Comparison of ENCODE assay signal across 11 cellular contexts in the genomic region with DNA sequence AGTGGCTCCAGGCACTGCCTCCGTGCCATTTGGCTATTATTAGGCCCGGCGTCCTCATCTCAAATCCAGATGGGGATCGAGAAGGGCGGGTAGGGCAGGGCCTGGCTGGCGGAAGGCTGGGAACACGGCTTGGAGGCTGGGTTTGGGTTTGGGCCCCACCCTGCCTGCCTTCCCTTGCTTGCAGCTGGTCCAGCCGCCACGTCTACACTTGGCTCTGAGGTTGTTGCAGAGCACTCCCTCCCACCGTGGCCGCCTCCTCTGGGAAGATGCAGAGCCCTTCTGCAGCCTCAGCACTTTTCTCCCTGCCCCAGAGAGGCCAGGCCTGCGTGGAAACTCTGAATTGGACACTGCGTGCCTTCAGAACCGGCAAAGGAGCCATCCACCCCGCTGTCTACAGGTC. TPM values are rescaled to one million over a fixed set of nuclear protein-coding genes. Genes with fewer than 3 reads are reported as not detected.
DNase-seq lines count a peak whose midpoint lies in the region; ATAC-seq and TF ChIP-seq lines count a peak whose summit lies in the region.
"Had no signal": no experiment of that assay in that cellular context is flagged by ENCODE, and none has a peak within 500 bp of the region (broad histone marks: within the 10 kb centered on the region; RNA-seq: fewer than 3 reads in every experiment).

No MANE protein-coding gene starts in this region.

- H3K9me3 ChIP-seq in right cardiac atrium (ENCODE audit: control insufficient read depth, low read length) (no peaks in the 10 kb centered on the region), psoas muscle (no peaks in the 10 kb centered on the region)

- H3K4me3 ChIP-seq in right cardiac atrium (ENCODE audit: low read length) (no peak overlapping the region), psoas muscle (no peak overlapping the region)

- TF ChIP-seq CTCF in psoas muscle (IDR thresholded peaks at IDR 0.05) (no peak), HFFc6 (IDR thresholded peaks at IDR 0.05) (no peak)

- no peaks in the 10 kb centered on the region for H3K36me3 Mint-ChIP-seq in HFFc6 (ENCODE audit: low read depth)
- H3K36me3 Mint-ChIP-seq: activated CD8-positive, alpha-beta memory T cell treated with anti-CD3 and anti-CD28 coated beads, Interleukin-2, amount 10 ng/mL, durations not matched to agents 7 days and 5 days had no signal

- 41% methylated on average over 15 of the region's 15 CpGs for WGBS in right cardiac atrium
- WGBS in psoas muscle, 3 donors, result 28 to 39% (median 30%) methylated on average over 14 to 15 of the region's 15 CpGs

- no peaks in the 10 kb centered on the region for H3K9me3 Mint-ChIP-seq in HFFc6

- peaks cover 16% of the 10 kb centered on the region for H3K4me1 Mint-ChIP-seq in HFFc6 (ENCODE audit: low read depth)

- no peaks in the 10 kb centered on the region for H3K36me3 ChIP-seq in psoas muscle (ENCODE audit: insufficient read depth in 1 of 2, low read depth in 1 of 2)

- DNase-seq in DMS 273 (lab: John Stamatoyannopoulos, UW; ENCODE audit: unreplicated experiment) (peak; percentile 67), DMS 273 treated with DMSO at 0.1 percent for 48 hours (lab: John Stamatoyannopoulos, UW) (no peak), right cardiac atrium (peak; percentile 96 to 97 (median 97)), psoas muscle (peak; percentile 86 to 94), NCI-H69 (lab: John Stamatoyannopoulos, UW) (no peak), HFFc6 (no peak)
- DNase-seq in NK-92 treated with Interleukin-12 subunit alpha and Interleukin-12 subunit beta, amount 100 ng/mL, for 24 hours (lab: John Stamatoyannopoulos, UW), result no peak
- DNase-seq: activated CD8-positive, alpha-beta memory T cell treated with anti-CD3 and anti-CD28 coated beads, Interleukin-2, amount 10 ng/mL, durations not matched to agents 7 days and 5 days; NCI-H345 had no signal

- peaks cover 4% of the 10 kb centered on the region for H3K27me3 Mint-ChIP-seq in HFFc6 (ENCODE audit: insufficient read depth)
- H3K27me3 Mint-ChIP-seq: activated CD8-positive, alpha-beta memory T cell treated with anti-CD3 and anti-CD28 coated beads, Interleukin-2, amount 10 ng/mL, durations not matched to agents 7 days and 5 days had no signal

- intact Hi-C loops in right cardiac atrium (cut with DNase I) (no loop called here), psoas muscle (cut with DNase I) (no loop called here)

- H3K27ac ChIP-seq in right cardiac atrium (ENCODE audit: low read length) (peak overlapping the region; percentile 76), psoas muscle (peak overlapping the region; percentile 61)
- H3K27ac ChIP-seq: 22Rv1 had no signal

- H3K4me1 ChIP-seq in right cardiac atrium (ENCODE audit: control insufficient read depth, insufficient read depth, low read length) (peaks cover 2% of the 10 kb centered on the region), psoas muscle (no peaks in the 10 kb centered on the region)

- no peak overlapping the region for H3K4me3 Mint-ChIP-seq in HFFc6
- H3K4me3 Mint-ChIP-seq: activated CD8-positive, alpha-beta memory T cell treated with anti-CD3 and anti-CD28 coated beads, Interleukin-2, amount 10 ng/mL, durations not matched to agents 7 days and 5 days had no signal

- no peak overlapping the region for H3K27ac Mint-ChIP-seq in HFFc6
- H3K27ac Mint-ChIP-seq: activated CD8-positive, alpha-beta memory T cell treated with anti-CD3 and anti-CD28 coated beads, Interleukin-2, amount 10 ng/mL, durations not matched to agents 7 days and 5 days had no signal

- H3K27me3 ChIP-seq in right cardiac atrium (ENCODE audit: control insufficient read depth, insufficient read depth) (no peaks in the 10 kb centered on the region), psoas muscle (ENCODE audit: insufficient read depth in 3 of 3, low read length in 2 of 3) (no peaks in the 10 kb centered on the region)

- ATAC-seq in right cardiac atrium, result peak; percentile 90 to 93
- peak; percentile 43 to 70 (median 60) for ATAC-seq in psoas muscle
- no peak for ATAC-seq in HG03439 (IDR thresholded peaks at IDR 0.05; ENCODE audit: unreplicated experiment)
- ATAC-seq: activated CD8-positive, alpha-beta memory T cell treated with anti-CD3 and anti-CD28 coated beads, Interleukin-2, amount 10 ng/mL, durations not matched to agents 7 days and 5 days had no signal

RNA-seq across cellular contexts. Expression of a gene that starts 5.2 kb away (rescaled TPM):
- total RNA-seq in right cardiac atrium (100 to 1,000 TPM; 156 to 233 (median 217) TPM), psoas muscle (10 to 100 TPM; 33.6 to 79.3 (median 66.5) TPM)
- polyA plus RNA-seq in right cardiac atrium (192 TPM), psoas muscle (10 to 100 TPM; 23.0 to 43.4 (median 36.5) TPM)
- total RNA-seq in HFFc6 (2021; fragmentation: NEBNext Ultra II Directional; extraction: Animal tissue kit (Norgen Biotek cat#: 25700)), result 100 to 1,000 TPM; 201 to 329 (median 246) TPM

RNA-seq across cellular contexts. Expression of a gene that starts 31.4 kb away (rescaled TPM):
- total RNA-seq in right cardiac atrium (100 to 1,000 TPM; 167 to 205 (median 176) TPM), psoas muscle (10 to 100 TPM; 45.4 to 68.2 (median 52.3) TPM)
- polyA plus RNA-seq in right cardiac atrium (219 TPM), psoas muscle (10 to 100 TPM; 23.6 to 64.3 (median 44.0) TPM)
- 100 to 1,000 TPM; 237 to 356 (median 265) TPM for total RNA-seq in HFFc6 (2021; fragmentation: NEBNext Ultra II Directional; extraction: Animal tissue kit (Norgen Biotek cat#: 25700))

RNA-seq across cellular contexts. Expression of a gene that starts 46.8 kb away (rescaled TPM):
- 10 to 100 TPM; 28.8 to 62.1 (median 50.7) TPM for total RNA-seq in right cardiac atrium
- polyA plus RNA-seq in right cardiac atrium, result 28.9 TPM
- 1 to 10 TPM; 1.3 to 4.4 (median 2.5) TPM for total RNA-seq in psoas muscle
- polyA plus RNA-seq in psoas muscle, result under 1 TPM; 0.14 to 0.65 (median 0.36) TPM
- total RNA-seq in HFFc6 (2021; fragmentation: NEBNext Ultra II Directional; extraction: Animal tissue kit (Norgen Biotek cat#: 25700)), result 1 to 10 TPM in 4 of 6 experiments, under 1 TPM in 2; 0.69 to 1.6 (median 1.0) TPM

Comparison
In these comparisons a context has a peak if more than half of its experiments do, and no peak if none do; other contexts are left out.
1. DNase-seq: peak in DMS 273 (single experiment), right cardiac atrium (3 of 3) and psoas muscle (2 of 2); none in DMS 273 treated with DMSO at 0.1 percent for 48 hours (single experiment), NK-92 treated with Interleukin-12 subunit alpha and Interleukin-12 subunit beta, amount 100 ng/mL, for 24 hours (single experiment), NCI-H69 (single experiment) and HFFc6 (single experiment).
2. RNA of a gene that starts 46.8 kb away (total RNA-seq): 28.8 to 62.1 TPM in right cardiac atrium; 1.3 to 4.4 TPM in psoas muscle and 0.69 to 1.6 TPM in HFFc6; every median in the first group is over 4 times any median in the second.